ENCODE assay signal across 26 cellular contexts in genomic region chr4:65407483-65407882, GRCh38.
"Had no signal": no experiment of that assay in that cellular context is flagged by ENCODE, and none has a peak within 500 bp of the region (broad histone marks: within the 10 kb centered on the region; RNA-seq: fewer than 3 reads in every experiment).

No MANE protein-coding gene starts in this region.

- H3K27me3 Mint-ChIP-seq: progenitor cell of endocrine pancreas; stimulated activated memory B cell treated with anti-CD40 and anti-IgM and Interleukin-4, amounts not matched to agents 10 μg/mL and 1 μg/mL and 100 μg/mL, for 72 hours; stimulated activated naive CD8-positive, alpha-beta T cell treated with anti-CD3 and anti-CD28 coated beads, Interleukin-15, amount 100 ng/mL, for 72 hours; type B pancreatic cell had no signal

- ATAC-seq: natural killer cell; psoas muscle; right cardiac atrium; right lobe of liver; stimulated activated memory B cell treated with anti-CD40 and anti-IgM and Interleukin-4, amounts not matched to agents 10 μg/mL and 1 μg/mL and 100 μg/mL, for 72 hours; stimulated activated naive CD8-positive, alpha-beta T cell treated with anti-CD3 and anti-CD28 coated beads, Interleukin-15, amount 100 ng/mL, for 72 hours; stimulated activated naive CD8-positive, alpha-beta T cell treated with anti-CD3 and anti-CD28 coated beads, Interleukin-15, Interleukin-2, amounts not matched to agents 100 U/mL and 50 U/mL, for 24 hours had no signal

- H3K9me3 Mint-ChIP-seq: nephron; neural progenitor cell; stimulated activated memory B cell treated with anti-CD40 and anti-IgM and Interleukin-4, amounts not matched to agents 10 μg/mL and 1 μg/mL and 100 μg/mL, for 72 hours; type B pancreatic cell had no signal

- H3K4me3 Mint-ChIP-seq: natural killer cell; nephron; neural progenitor cell; stimulated activated memory B cell treated with anti-CD40 and anti-IgM and Interleukin-4, amounts not matched to agents 10 μg/mL and 1 μg/mL and 100 μg/mL, for 72 hours; stimulated activated naive CD8-positive, alpha-beta T cell treated with anti-CD3 and anti-CD28 coated beads, Interleukin-15, amount 100 ng/mL, for 72 hours; type B pancreatic cell had no signal

- H3K4me1 Mint-ChIP-seq: natural killer cell; nephron; neural progenitor cell; stimulated activated memory B cell treated with anti-CD40 and anti-IgM and Interleukin-4, amounts not matched to agents 10 μg/mL and 1 μg/mL and 100 μg/mL, for 72 hours; stimulated activated naive CD8-positive, alpha-beta T cell treated with anti-CD3 and anti-CD28 coated beads, Interleukin-15, amount 100 ng/mL, for 72 hours had no signal

- DNase-seq: natural killer cell; occipital lobe; ovary; posterior cingulate gyrus; psoas muscle; right cardiac atrium; right lobe of liver; sigmoid colon; small intestine; stimulated activated CD4-positive, alpha-beta T cell treated with anti-CD3 and anti-CD28 coated beads, Interleukin-1b, Interleukin-23, amount 100 ng/mL, for 48 hours; stimulated activated CD4-positive, alpha-beta T cell treated with anti-CD3 and anti-CD28 coated beads, Interleukin-4, amount 100 ng/mL, for 1 hour; stimulated activated CD4-positive, alpha-beta T cell treated with anti-CD3 and anti-CD28 coated beads, Interleukin-4, amount 100 ng/mL, for 4 hours; stimulated activated CD8-positive, alpha-beta memory T cell treated with anti-CD3 and anti-CD28 coated beads, Interleukin-4, amount 100 ng/mL, for 48 hours; stimulated activated naive CD4-positive, alpha-beta T cell; stimulated activated naive CD8-positive, alpha-beta T cell treated with anti-CD3 and anti-CD28 coated beads, Interleukin-15, amount 100 ng/mL, for 72 hours; stimulated activated naive CD8-positive, alpha-beta T cell treated with anti-CD3 and anti-CD28 coated beads, Interleukin-15, Interleukin-2, amounts not matched to agents 100 U/mL and 50 U/mL, for 24 hours; substantia nigra; testis; tibial artery; transverse colon had no signal

- H3K36me3 Mint-ChIP-seq: natural killer cell; neural progenitor cell; stimulated activated memory B cell treated with anti-CD40 and anti-IgM and Interleukin-4, amounts not matched to agents 10 μg/mL and 1 μg/mL and 100 μg/mL, for 72 hours; type B pancreatic cell had no signal

- H3K27ac Mint-ChIP-seq: natural killer cell; nephron; neural progenitor cell; progenitor cell of endocrine pancreas; stimulated activated memory B cell treated with anti-CD40 and anti-IgM and Interleukin-4, amounts not matched to agents 10 μg/mL and 1 μg/mL and 100 μg/mL, for 72 hours; stimulated activated naive CD8-positive, alpha-beta T cell treated with anti-CD3 and anti-CD28 coated beads, Interleukin-15, amount 100 ng/mL, for 72 hours; type B pancreatic cell had no signal

- FAIRE-seq: small intestine, urothelium cell line had no signal
